34 cellular contexts compared by ENCODE assay signal in the genomic region with DNA sequence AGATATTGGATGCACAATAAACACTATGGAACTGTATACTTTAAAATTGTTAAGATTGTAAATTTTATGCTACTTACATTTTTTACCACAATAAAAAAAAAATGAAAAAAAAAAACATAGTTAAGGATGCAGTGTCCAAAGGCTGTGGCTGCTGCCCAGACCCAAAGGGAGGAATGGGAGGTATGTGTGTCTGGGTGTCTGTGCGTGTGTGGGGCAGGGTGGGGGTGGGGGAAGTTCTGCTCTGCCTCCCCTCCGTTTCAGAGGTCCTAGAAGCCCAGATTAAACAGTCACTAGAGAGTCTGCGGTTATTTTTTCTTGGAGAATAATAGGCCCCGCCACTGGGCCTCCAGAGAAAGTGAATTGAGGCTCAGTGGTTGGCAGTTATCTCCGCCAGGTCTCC.
"Had no signal": no experiment of that assay in that cellular context is flagged by ENCODE, and none has a peak within 500 bp of the region (broad histone marks: within the 10 kb centered on the region; RNA-seq: fewer than 3 reads in every experiment).

No MANE protein-coding gene starts in this region.

- H3K4me1 ChIP-seq: Peyer's patch had no signal

- ATAC-seq: activated CD8-positive, alpha-beta memory T cell treated with anti-CD3 and anti-CD28 coated beads, Interleukin-2, amount 10 ng/mL, durations not matched to agents 7 days and 5 days; PC-3 had no signal

- H3K36me3 ChIP-seq: ascending aorta, Peyer's patch had no signal

- H3K4me3 ChIP-seq: ascending aorta, Peyer's patch had no signal

- DNase-seq: activated B cell treated with CpG ODN at 0.5 μM for 24 hours; activated CD4-positive, alpha-beta memory T cell treated with anti-CD3 and anti-CD28 coated beads, Interleukin-2, amount 10 ng/mL, durations not matched to agents 7 days and 5 days; activated CD4-positive, alpha-beta T cell treated with anti-CD3 and anti-CD28 coated beads for 4 hours; activated CD4-positive, alpha-beta T cell treated with anti-CD3 and anti-CD28 coated beads, Interleukin-2, amount 50 U/mL, for 1 hour; activated CD4-positive, CD25-positive, alpha-beta regulatory T cell treated with anti-CD3 and anti-CD28 coated beads, Interleukin-2, amount 50 U/mL, for 72 hours; activated CD8-positive, alpha-beta memory T cell treated with anti-CD3 and anti-CD28 coated beads for 24 hours; activated CD8-positive, alpha-beta memory T cell treated with anti-CD3 and anti-CD28 coated beads, Interleukin-2, amount 10 ng/mL, durations not matched to agents 7 days and 5 days; activated CD8-positive, alpha-beta memory T cell treated with anti-CD3 and anti-CD28 coated beads, Interleukin-2, amount 50 U/mL, for 48 hours; activated effector memory CD4-positive, alpha-beta T cell treated with Interleukin-2 at 50 U/mL for 16 hours; activated naive CD4-positive, alpha-beta T cell treated with anti-CD3 and anti-CD28 coated beads, Interleukin-2, amount 10 ng/mL, durations not matched to agents 7 days and 5 days; activated T-cell treated with anti-CD3 and anti-CD28 coated beads, Interleukin-2, amount 50 U/mL, for 48 hours; amygdala; Kasumi-1; KG1; NCI-H1092 treated with DMSO at 0.1 percent for 48 hours; NCI-H1417; NCI-H146; NCI-H187; NCI-H2107; NCI-H2171; NCI-H510A; NCI-H526; NCI-H748 treated with DMSO at 0.1 percent for 48 hours; NK-92 treated with Interleukin-12 subunit alpha and Interleukin-12 subunit beta, amount 100 ng/mL, for 24 hours; PC-3; Peyer's patch; Right ventricle myocardium superior; SW 1271; T-helper 1 cell; T-helper 2 cell; T-helper 9 cell had no signal

- H3K9me3 ChIP-seq: ascending aorta, Peyer's patch had no signal

- H3K27ac ChIP-seq: ascending aorta, Peyer's patch, RWPE1, VCaP had no signal

- H3K27me3 ChIP-seq: ascending aorta, Peyer's patch had no signal
